Comparison of ENCODE assay signal across 18 cellular contexts in the genomic region with DNA sequence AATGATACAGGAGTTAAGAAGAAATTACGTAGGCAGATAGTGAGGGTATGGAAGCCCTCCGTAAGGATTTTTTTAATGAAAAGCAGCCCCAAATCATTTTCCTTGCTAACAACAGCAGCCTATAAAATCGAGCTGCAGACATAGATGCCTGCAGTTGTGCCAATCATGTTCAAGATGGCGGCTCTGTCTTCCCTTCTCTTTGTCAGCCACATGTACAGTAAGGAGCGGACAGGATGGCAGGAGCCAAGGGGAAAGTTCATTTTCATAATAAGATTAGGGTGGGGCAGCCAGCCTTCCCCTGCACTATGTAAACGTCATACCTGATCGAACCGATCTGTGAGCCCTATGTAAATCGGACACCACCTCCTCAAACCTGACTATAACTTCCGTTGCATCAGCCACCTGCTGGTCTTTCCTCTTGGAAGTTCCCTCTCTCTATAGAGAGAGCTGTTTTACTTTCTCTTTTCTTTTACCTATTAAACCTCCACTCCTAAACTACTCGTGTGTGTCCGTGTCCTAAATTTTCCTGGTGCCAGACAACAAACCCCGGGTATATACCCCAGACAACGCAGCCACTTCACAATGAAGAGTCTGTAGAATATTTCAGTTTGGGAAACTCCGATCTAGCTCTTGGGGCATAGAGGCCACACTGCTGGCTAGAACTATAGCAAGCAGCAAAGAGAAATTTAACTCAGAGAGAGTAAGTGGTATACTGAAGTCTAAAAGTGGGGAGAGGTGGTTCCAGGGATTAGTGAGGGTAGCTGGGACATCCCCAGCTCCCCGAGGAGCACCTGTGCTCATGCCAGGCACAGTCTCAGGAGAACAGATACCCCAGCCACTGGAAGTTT. TPM values are rescaled to one million over a fixed set of nuclear protein-coding genes. Genes with fewer than 3 reads are reported as not detected.
"Had no signal": no experiment of that assay in that cellular context is flagged by ENCODE, and none has a peak within 500 bp of the region (broad histone marks: within the 10 kb centered on the region; RNA-seq: fewer than 3 reads in every experiment).

No MANE protein-coding gene starts in this region.

- DNase-seq: activated CD4-positive, alpha-beta T cell treated with anti-CD3 and anti-CD28 coated beads, Interleukin-2, amount 50 U/mL, for 1 hour; activated CD4-positive, CD25-positive, alpha-beta regulatory T cell treated with anti-CD3 and anti-CD28 coated beads, Interleukin-2, amount 50 U/mL, for 72 hours; activated gamma-delta T cell; cortex of kidney; heart left ventricle; kidney glomerular epithelial cell; left ventricle myocardium inferior; mammary epithelial cell; midbrain; sigmoid colon; stimulated activated CD4-positive, alpha-beta T cell treated with anti-CD3 and anti-CD28 coated beads, Interleukin-4, amount 100 ng/mL, for 24 hours; stomach had no signal

- FAIRE-seq: astrocyte, frontal cortex had no signal

- H3K4me3 ChIP-seq: breast epithelium, heart left ventricle, left ventricle myocardium inferior, sigmoid colon, stomach had no signal

- ATAC-seq: heart left ventricle; stimulated activated effector memory CD8-positive, alpha-beta T cell treated with anti-CD3 and anti-CD28 coated beads, Interleukin-12 subunit alpha, Interleukin-12 subunit beta, amount 100 ng/mL, for 72 hours had no signal

- H3K4me1 ChIP-seq: breast epithelium, heart left ventricle, left ventricle myocardium inferior, sigmoid colon, stomach had no signal

- H3K27me3 ChIP-seq: breast epithelium, heart left ventricle, sigmoid colon, stomach had no signal

- H3K27ac ChIP-seq: breast epithelium, heart left ventricle, left ventricle myocardium inferior, sigmoid colon, stomach had no signal

- H3K36me3 ChIP-seq: breast epithelium, heart left ventricle, left ventricle myocardium inferior, sigmoid colon, stomach had no signal

RNA-seq across cellular contexts. Expression of gene SLC24A2, which starts 20.8 kb away (rescaled TPM):
- total RNA-seq: left ventricle myocardium inferior had no signal
- polyA plus RNA-seq: adipose tissue, esophagus, mammary epithelial cell had no signal
